Comparison of ENCODE assay signal across 15 cellular contexts in the genomic region with DNA sequence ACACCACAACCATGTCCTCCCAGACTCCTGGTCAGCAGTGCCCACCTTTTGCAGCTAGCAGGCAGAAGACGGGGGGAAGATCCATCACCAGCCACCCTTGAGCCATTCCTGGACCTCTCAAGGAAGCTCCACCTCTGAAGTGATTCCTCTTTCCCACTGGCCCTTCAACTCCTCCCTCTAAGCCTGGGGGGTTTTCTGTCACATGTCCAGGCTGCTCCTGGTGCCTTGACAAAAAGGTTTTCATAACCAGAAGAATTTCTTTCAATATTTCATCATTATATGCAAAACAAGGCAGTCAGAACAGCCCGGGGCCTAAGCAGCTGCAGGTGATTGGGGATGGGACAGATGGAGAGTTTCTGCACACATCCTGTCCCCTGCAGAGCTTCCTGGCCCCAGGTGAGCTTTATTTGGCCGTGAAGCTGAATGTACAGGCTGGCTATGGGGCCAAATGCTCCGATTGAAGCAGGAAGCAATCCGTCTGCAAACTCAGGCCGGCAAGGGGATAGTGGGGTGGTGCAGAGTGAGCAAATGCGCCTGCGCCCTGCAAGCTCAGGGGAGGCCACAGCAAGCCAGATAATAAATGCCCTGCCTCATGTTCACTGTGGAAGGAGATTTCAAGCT.
"Had no signal": no experiment of that assay in that cellular context is flagged by ENCODE, and none has a peak within 500 bp of the region (broad histone marks: within the 10 kb centered on the region; RNA-seq: fewer than 3 reads in every experiment).

No MANE protein-coding gene starts in this region.

- DNase-seq: activated CD4-positive, alpha-beta T cell treated with anti-CD3 and anti-CD28 coated beads, Interleukin-2, amount 50 U/mL, for 1 hour; activated naive CD4-positive, alpha-beta T cell; activated T-cell treated with anti-CD3 and anti-CD28 coated beads for 4 hours; anterior cingulate cortex; brain microvascular endothelial cell; cerebellar nuclear complex; dermis blood vessel endothelial cell; gastrocnemius medialis; mammary epithelial cell; naive B cell; pancreas; stimulated activated naive CD8-positive, alpha-beta T cell treated with anti-CD3 and anti-CD28 coated beads, Interleukin-15, Interleukin-2, amounts not matched to agents 100 U/mL and 50 U/mL, for 24 hours; upper lobe of left lung had no signal

- ATAC-seq: gastrocnemius medialis; left lobe of liver; sciatic nerve; stimulated activated naive CD8-positive, alpha-beta T cell treated with anti-CD3 and anti-CD28 coated beads, Interleukin-15, Interleukin-2, amounts not matched to agents 100 U/mL and 50 U/mL, for 24 hours had no signal
